26 cellular contexts compared by ENCODE assay signal in genomic region chr2:151880586-151880985, GRCh38.
"Had no signal": no experiment of that assay in that cellular context is flagged by ENCODE, and none has a peak within 500 bp of the region (broad histone marks: within the 10 kb centered on the region; RNA-seq: fewer than 3 reads in every experiment).

No MANE protein-coding gene starts in this region.

- ATAC-seq: activated CD8-positive, alpha-beta T cell treated with anti-CD3 and anti-CD28 coated beads for 36 hours; activated naive CD8-positive, alpha-beta T cell treated with anti-CD3 and anti-CD28 coated beads, Interleukin-2, amount 50 U/mL, for 24 hours; activated T-cell treated with anti-CD3 and anti-CD28 coated beads, Interleukin-2, amount 50 U/mL, for 4 hours had no signal

- H3K9me3 ChIP-seq: ascending aorta had no signal

- H3K27ac ChIP-seq: cardiac muscle cell, VCaP had no signal

- H3K27me3 ChIP-seq: ascending aorta, cardiac muscle cell had no signal

- DNase-seq: activated B cell treated with CpG ODN at 0.5 μM for 24 hours; activated CD4-positive, alpha-beta memory T cell treated with anti-CD3 and anti-CD28 coated beads for 36 hours; activated CD4-positive, alpha-beta T cell treated with anti-CD3 and anti-CD28 coated beads for 4 hours; activated CD4-positive, alpha-beta T cell treated with anti-CD3 and anti-CD28 coated beads, Interleukin-2, amount 10 ng/mL, durations not matched to agents 24 days and 14 days; activated CD4-positive, alpha-beta T cell treated with anti-CD3 and anti-CD28 coated beads, Interleukin-2, amount 50 U/mL, for 1 hour; activated CD4-positive, alpha-beta T cell treated with anti-CD3 and anti-CD28 coated beads, Interleukin-2, amount 50 U/mL, for 4 hours; activated CD4-positive, CD25-positive, alpha-beta regulatory T cell treated with anti-CD3 and anti-CD28 coated beads, Interleukin-2, amount 50 U/mL, for 72 hours; activated CD8-positive, alpha-beta memory T cell treated with anti-CD3 and anti-CD28 coated beads, Interleukin-2, amount 50 U/mL, for 4 hours; activated CD8-positive, alpha-beta T cell treated with anti-CD3 and anti-CD28 coated beads for 36 hours; activated effector memory CD4-positive, alpha-beta T cell treated with Interleukin-2 at 50 U/mL for 16 hours; activated gamma-delta T cell; activated naive CD4-positive, alpha-beta T cell treated with anti-CD3 and anti-CD28 coated beads, Interleukin-2, amount 10 ng/mL, durations not matched to agents 7 days and 5 days; activated naive CD4-positive, alpha-beta T cell treated with Interleukin-2 at 50 U/mL for 16 hours; activated naive CD8-positive, alpha-beta T cell treated with anti-CD3 and anti-CD28 coated beads, Interleukin-2, amount 10 ng/mL, durations not matched to agents 7 days and 5 days; activated naive CD8-positive, alpha-beta T cell treated with anti-CD3 and anti-CD28 coated beads, Interleukin-2, amount 50 U/mL, for 24 hours; activated T-cell treated with anti-CD3 and anti-CD28 coated beads for 4 hours; activated T-cell treated with anti-CD3 and anti-CD28 coated beads, Interleukin-2, amount 50 U/mL, for 1 hour; activated T-cell treated with anti-CD3 and anti-CD28 coated beads, Interleukin-2, amount 50 U/mL, for 4 hours; amygdala; anterior cingulate cortex; T-helper 1 cell; T-helper 2 cell; T-helper 9 cell had no signal

- H3K4me3 ChIP-seq: ascending aorta, cardiac muscle cell had no signal

- H3K36me3 ChIP-seq: ascending aorta, cardiac muscle cell had no signal
